1 cellular context compared by ENCODE assay signal in genomic region chr1:91596474-91596873, GRCh38.
TF ChIP-seq lines count a peak whose summit lies in the region.

No MANE protein-coding gene starts in this region.

TF ChIP-seq in K562, 482 proteins besides CTCF, POLR2A, EP300 and RAD21 (continued from another document and continues in another):
- peak; percentile 78 for TF ChIP-seq JUN (IDR thresholded peaks at IDR 0.05; ENCODE audit: borderline replicate concordance, low read depth, low read length)
- no peak for TF ChIP-seq JUN (CRISPR knock-in tag; IDR thresholded peaks at IDR 0.05; ENCODE audit: borderline replicate concordance)
- peak; percentile 9 for TF ChIP-seq FOS (IDR thresholded peaks at IDR 0.05; ENCODE audit: extremely low read depth, insufficient read length)
- TF ChIP-seq NEUROD1 (IDR thresholded peaks at IDR 0.05; ENCODE audit: borderline replicate concordance, low read depth, low read length, partially characterized antibody), result no peak
- peak; percentile 94 for TF ChIP-seq NFE2 (IDR thresholded peaks at IDR 0.05; ENCODE audit: low read depth)
- peak; percentile 80 for TF ChIP-seq MAFK (IDR thresholded peaks at IDR 0.05; ENCODE audit: low read length)
- no peak for TF ChIP-seq ZNF318 (IDR thresholded peaks at IDR 0.05; ENCODE audit: borderline replicate concordance in 1 of 2, low read depth in 1 of 2)
- peak; percentile 71 for TF ChIP-seq SMARCC2 (IDR thresholded peaks at IDR 0.05; ENCODE audit: low read depth)
- TF ChIP-seq SFPQ (IDR thresholded peaks at IDR 0.05; ENCODE audit: low read depth, low read length), result no peak
- no peak for TF ChIP-seq SPI1 (IDR thresholded peaks at IDR 0.05; ENCODE audit: borderline replicate concordance, low read depth, low read length)
- TF ChIP-seq HEY1 (CRISPR knock-in tag; IDR thresholded peaks at IDR 0.05; ENCODE audit: borderline replicate concordance), result no peak
- no peak for TF ChIP-seq NCOA2 (IDR thresholded peaks at IDR 0.05; ENCODE audit: partially characterized antibody in 2 of 2)
- peak; percentile 85 for TF ChIP-seq DPF2 (IDR thresholded peaks at IDR 0.05)
- no peak for TF ChIP-seq HNRNPH1 (optimal IDR thresholded peaks at IDR 0.05; ENCODE audit: low read depth, low read length)
- TF ChIP-seq MXI1 (IDR thresholded peaks at IDR 0.05; ENCODE audit: low read depth, low read length), result no peak
- TF ChIP-seq MEIS2 (IDR thresholded peaks at IDR 0.05; ENCODE audit: partially characterized antibody), result peak; percentile 77
- no peak for TF ChIP-seq CHD1 (IDR thresholded peaks at IDR 0.05; ENCODE audit: low read length)
- TF ChIP-seq SMARCE1 (IDR thresholded peaks at IDR 0.05), result peak; percentile 72; the same call in 1 of the 2 replicates
- no peak for TF ChIP-seq HMG20A (CRISPR knock-in tag; conservative IDR thresholded peaks at IDR 0.05)
- no peak for TF ChIP-seq CREB5 (CRISPR knock-in tag; IDR thresholded peaks at IDR 0.05)
- no peak for TF ChIP-seq DMBX1 (CRISPR knock-in tag; IDR thresholded peaks at IDR 0.05; ENCODE audit: borderline replicate concordance)
- no peak for TF ChIP-seq BMI1 (IDR thresholded peaks at IDR 0.05; ENCODE audit: low read length)
- TF ChIP-seq ZNF655 (CRISPR knock-in tag; IDR thresholded peaks at IDR 0.05), result no peak
- peak; percentile 80 for TF ChIP-seq MAFF (IDR thresholded peaks at IDR 0.05; ENCODE audit: low read length)
- TF ChIP-seq MECOM (CRISPR knock-in tag; IDR thresholded peaks at IDR 0.05), result peak; percentile 54; the same call in 1 of the 2 replicates
- TF ChIP-seq FOSL1 (tag; conservative IDR thresholded peaks at IDR 0.05), result peak; percentile 91
- TF ChIP-seq EWSR1 (IDR thresholded peaks at IDR 0.05; ENCODE audit: borderline replicate concordance, low read depth, partially characterized antibody), result no peak
- no peak for TF ChIP-seq ETV5 (CRISPR knock-in tag; IDR thresholded peaks at IDR 0.05; ENCODE audit: low read depth)
- no peak for TF ChIP-seq CLOCK (CRISPR knock-in tag; IDR thresholded peaks at IDR 0.05; ENCODE audit: borderline replicate concordance)
- no peak for TF ChIP-seq ERF (CRISPR knock-in tag; IDR thresholded peaks at IDR 0.05)
- no peak for TF ChIP-seq CEBPG (CRISPR knock-in tag; IDR thresholded peaks at IDR 0.05)
- peak; percentile 44 to 77; a peak in 3 of 4 replicates for TF ChIP-seq CEBPG (tag; conservative IDR thresholded peaks at IDR 0.05 in 1 of 2, IDR thresholded peaks at IDR 0.05 in 1 of 2)
- peak; percentile 17; the same call in 1 of the 2 replicates for TF ChIP-seq HDAC2 (IDR thresholded peaks at IDR 0.05)
- no peak for TF ChIP-seq ZNF766 (CRISPR knock-in tag; conservative IDR thresholded peaks at IDR 0.05)
- TF ChIP-seq ATF1 (CRISPR knock-in tag; IDR thresholded peaks at IDR 0.05), result no peak
- 0 out of 2 replicates have a peak, but pooled peaks have one; percentile 21 for TF ChIP-seq ATF1 (tag; IDR thresholded peaks at IDR 0.05)
- TF ChIP-seq TAL1 (IDR thresholded peaks at IDR 0.05), result peak; percentile 31; the same call in 1 of the 2 replicates
- no peak for TF ChIP-seq CBFB (CRISPR knock-in tag; IDR thresholded peaks at IDR 0.05)
- TF ChIP-seq SMARCA4 (IDR thresholded peaks at IDR 0.05), result peak; percentile 86
- no peak for TF ChIP-seq BRD4 (IDR thresholded peaks at IDR 0.05)
- no peak for TF ChIP-seq ADNP (tag; IDR thresholded peaks at IDR 0.05)
- peak; percentile 83 for TF ChIP-seq MAFG (tag; conservative IDR thresholded peaks at IDR 0.05)
- no peak for TF ChIP-seq GABPB2 (CRISPR knock-in tag; conservative IDR thresholded peaks at IDR 0.05)
- peak; percentile 92 for TF ChIP-seq ATF3 (IDR thresholded peaks at IDR 0.05)
- TF ChIP-seq ATF3 (CRISPR knock-in tag; conservative IDR thresholded peaks at IDR 0.05), result no peak; the same call in 1 of the 2 replicates
- TF ChIP-seq TCF3 (CRISPR knock-in tag; IDR thresholded peaks at IDR 0.05), result peak; percentile 37; the same call in 1 of the 2 replicates
- no peak for TF ChIP-seq IRF1 (CRISPR knock-in tag; IDR thresholded peaks at IDR 0.05; ENCODE audit: borderline replicate concordance)
- TF ChIP-seq CTBP1 (IDR thresholded peaks at IDR 0.05; ENCODE audit: borderline replicate concordance), result peak; percentile 80; the same call in 1 of the 2 replicates
- TF ChIP-seq CGGBP1 (CRISPR knock-in tag; IDR thresholded peaks at IDR 0.05), result no peak
- no peak for TF ChIP-seq BCOR (IDR thresholded peaks at IDR 0.05)
- peak; percentile 95 for TF ChIP-seq JUND (IDR thresholded peaks at IDR 0.05; ENCODE audit: borderline replicate concordance, low read depth, low read length)
- TF ChIP-seq JUND (tag; IDR thresholded peaks at IDR 0.05; ENCODE audit: borderline replicate concordance, low read depth, low read length), result peak; percentile 91; the same call in 2 of the 3 replicates
- 0 out of 2 replicates have a peak, but pooled peaks have one; percentile 30 for TF ChIP-seq TEAD4 (IDR thresholded peaks at IDR 0.05; ENCODE audit: low read length)
- no peak for TF ChIP-seq TEAD4 (CRISPR knock-in tag; IDR thresholded peaks at IDR 0.05; ENCODE audit: borderline replicate concordance)
- no peak for TF ChIP-seq PRMT5 (CRISPR knock-in tag; IDR thresholded peaks at IDR 0.05)
- no peak for TF ChIP-seq XRCC3 (IDR thresholded peaks at IDR 0.05)
- no peak for TF ChIP-seq KLF16 (IDR thresholded peaks at IDR 0.05)
- TF ChIP-seq CEBPB (tag; IDR thresholded peaks at IDR 0.05), result peak; percentile 80
